7 cellular contexts compared by ENCODE assay signal in the genomic region with DNA sequence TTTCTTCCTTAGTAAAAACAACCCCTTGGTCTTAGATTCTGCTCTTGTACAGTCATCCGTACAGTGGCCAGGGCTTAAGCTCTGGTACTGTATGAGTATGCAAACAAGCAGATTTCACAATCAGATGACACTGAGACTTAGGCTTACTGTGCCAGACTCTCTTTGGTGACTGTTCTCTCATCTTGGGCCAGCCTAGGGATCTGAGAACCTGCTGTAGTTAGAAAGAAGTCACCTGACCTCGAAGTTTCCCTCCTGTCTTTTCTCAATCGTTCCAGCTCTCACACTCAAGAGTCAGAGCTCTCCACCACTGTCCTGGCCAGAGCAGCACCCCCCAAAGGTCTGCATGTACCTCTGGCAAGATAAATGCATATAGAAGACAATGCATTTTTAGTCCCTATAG.
A peak's percentile ranks its signal among the peaks of the same experiment; 100 is the strongest.
DNase-seq lines count a peak whose midpoint lies in the region; ATAC-seq and TF ChIP-seq lines count a peak whose summit lies in the region.

No MANE protein-coding gene starts in this region.

- peak overlapping the region; percentile 90 for H2AK5ac ChIP-seq in mesenchymal stem cell (ENCODE audit: low read length, severe bottlenecking)

- H3K27me3 ChIP-seq in HL-60 (ENCODE audit: insufficient read depth, poor library complexity, severe bottlenecking) = no peaks in the 10 kb centered on the region
- H3K27me3 ChIP-seq in brain microvascular endothelial cell (replicated peaks) = no peaks in the 10 kb centered on the region
- no peaks in the 10 kb centered on the region for H3K27me3 ChIP-seq in mesenchymal stem cell (ENCODE audit: control insufficient read depth in 1 of 2, insufficient read depth in 1 of 2, low read length in 2 of 2)

- no peak overlapping the region for H2BK5ac ChIP-seq in mesenchymal stem cell (ENCODE audit: low read depth, low read length, poor library complexity, severe bottlenecking)

- H3K4ac ChIP-seq in mesenchymal stem cell (ENCODE audit: low read depth in 1 of 2, low read length in 2 of 2) = peak overlapping the region in 1 of 2 experiments; percentile 37

- H3K18ac ChIP-seq in mesenchymal stem cell (ENCODE audit: low read depth in 1 of 2, low read length in 2 of 2) = no peak overlapping the region

- no peaks in the 10 kb centered on the region for H3K36me3 ChIP-seq in brain microvascular endothelial cell (replicated peaks)
- peaks cover 0 to 7% of the 10 kb centered on the region in 2 experiments for H3K36me3 ChIP-seq in mesenchymal stem cell (ENCODE audit: control insufficient read depth in 1 of 2, insufficient read depth in 2 of 2, low read depth in 1 of 2, low read length in 2 of 2)

- H3K9me3 Mint-ChIP-seq in glutamatergic neuron (ENCODE audit: unreplicated experiment) = peaks cover 2% of the 10 kb centered on the region

- peak overlapping the region; percentile 68 for H3K9ac ChIP-seq in mesenchymal stem cell (ENCODE audit: low read length)

- no peak overlapping the region for H3K14ac ChIP-seq in mesenchymal stem cell (ENCODE audit: low read length in 2 of 2)

- no peak overlapping the region for H3K23ac ChIP-seq in mesenchymal stem cell (ENCODE audit: low read length in 2 of 2)

- in situ Hi-C loops in brain microvascular endothelial cell (cut with HindIII; ENCODE audit: low pct_ligation_motif_present, low sequenced_read_pairs) (no loop called here), GM13977 (cut with MboI; ENCODE audit: low pct_unique_long_range_greater_than_20kb, low sequenced_read_pairs, unreplicated experiment) (no loop called here)

- 47% methylated on average over 3 of the region's 3 CpGs for WGBS in mesenchymal stem cell

- H3K79me1 ChIP-seq in mesenchymal stem cell (replicated peaks; ENCODE audit: low read length, poor library complexity, severe bottlenecking) = peaks cover 7% of the 10 kb centered on the region

- no peak overlapping the region for H4K8ac ChIP-seq in mesenchymal stem cell (ENCODE audit: low read length)

- no peak overlapping the region for H3K27ac Mint-ChIP-seq in glutamatergic neuron (ENCODE audit: unreplicated experiment)

- TF ChIP-seq CTCF in HL-60 (IDR thresholded peaks at IDR 0.05; ENCODE audit: insufficient read depth, low read length) = no peak
- TF ChIP-seq CTCF in brain microvascular endothelial cell (IDR thresholded peaks at IDR 0.05; ENCODE audit: low read depth, low read length, missing control alignments) = no peak
- no peak for TF ChIP-seq CTCF in glutamatergic neuron (IDR thresholded peaks at IDR 0.05; ENCODE audit: partially characterized antibody, unreplicated experiment)
- TF ChIP-seq CTCF in GM13977 (IDR thresholded peaks at IDR 0.05; ENCODE audit: extremely low read depth, insufficient read depth, missing control alignments) = no peak

- peaks cover 55% of the 10 kb centered on the region for H3K4me1 Mint-ChIP-seq in glutamatergic neuron (ENCODE audit: low read depth, unreplicated experiment)

- no peak overlapping the region for H3K4me3 ChIP-seq in HL-60 (replicated peaks; ENCODE audit: insufficient read depth, low read length)
- no peak overlapping the region for H3K4me3 ChIP-seq in brain microvascular endothelial cell (ENCODE audit: low read depth, low read length)
- no peak overlapping the region for H3K4me3 ChIP-seq in mesenchymal stem cell (ENCODE audit: insufficient read depth in 1 of 2, low read depth in 1 of 2, low read length in 2 of 2)

- peaks cover 2% of the 10 kb centered on the region for H3K27me3 Mint-ChIP-seq in glutamatergic neuron (ENCODE audit: unreplicated experiment)

- H2BK15ac ChIP-seq in mesenchymal stem cell (ENCODE audit: low read depth, poor library complexity, severe bottlenecking) = no peak overlapping the region

- H2BK120ac ChIP-seq in mesenchymal stem cell (ENCODE audit: low read depth, low read length) = no peak overlapping the region

- no peak overlapping the region for H4K91ac ChIP-seq in mesenchymal stem cell (ENCODE audit: low read length)

- no peak overlapping the region for H3K4me3 Mint-ChIP-seq in glutamatergic neuron (ENCODE audit: unreplicated experiment)

- H2AFZ ChIP-seq in mesenchymal stem cell (ENCODE audit: low read depth, low read length) = no peak overlapping the region

- H3K27ac ChIP-seq in HL-60 (replicated peaks) = no peak overlapping the region
- H3K27ac ChIP-seq in brain microvascular endothelial cell = peak overlapping the region; percentile 80
- no peak overlapping the region for H3K27ac ChIP-seq in mesenchymal stem cell (ENCODE audit: low read length, poor library complexity, severe bottlenecking)

- H3K9me3 ChIP-seq in mesenchymal stem cell (ENCODE audit: control insufficient read depth, low read length) = no peaks in the 10 kb centered on the region

- ATAC-seq in GM18907 (IDR thresholded peaks at IDR 0.05; ENCODE audit: unreplicated experiment) = peak; percentile 85

- peak; percentile 38 to 64 for DNase-seq in HL-60 (ENCODE audit: low read depth in 1 of 2, low spot score in 1 of 2)
- peak; percentile 91 for DNase-seq in brain microvascular endothelial cell
- peak; percentile 95 for DNase-seq in mesenchymal stem cell
- no peak for DNase-seq in glutamatergic neuron
- DNase-seq in retina = no peak
- no peak for DNase-seq in GM13977 (ENCODE audit: low spot score)

- peaks cover 6% of the 10 kb centered on the region for H3K4me1 ChIP-seq in mesenchymal stem cell (ENCODE audit: control insufficient read depth, insufficient read depth, low read depth, low read length)

- H3K36me3 Mint-ChIP-seq in glutamatergic neuron (ENCODE audit: unreplicated experiment) = no peaks in the 10 kb centered on the region

- no peak overlapping the region for H3K4me2 ChIP-seq in mesenchymal stem cell (ENCODE audit: low read length, poor library complexity, severe bottlenecking)

- H2BK12ac ChIP-seq in mesenchymal stem cell (ENCODE audit: low read length in 2 of 2) = no peak overlapping the region

Comparison
In these comparisons a context has a peak if more than half of its experiments do, and no peak if none do; other contexts are left out.
1. DNase-seq: peak in HL-60 (2 of 2), brain microvascular endothelial cell (single experiment) and mesenchymal stem cell (single experiment); none in glutamatergic neuron (single experiment), retina (single experiment) and GM13977 (single experiment).